8 cellular contexts compared by ENCODE assay signal in the genomic region with DNA sequence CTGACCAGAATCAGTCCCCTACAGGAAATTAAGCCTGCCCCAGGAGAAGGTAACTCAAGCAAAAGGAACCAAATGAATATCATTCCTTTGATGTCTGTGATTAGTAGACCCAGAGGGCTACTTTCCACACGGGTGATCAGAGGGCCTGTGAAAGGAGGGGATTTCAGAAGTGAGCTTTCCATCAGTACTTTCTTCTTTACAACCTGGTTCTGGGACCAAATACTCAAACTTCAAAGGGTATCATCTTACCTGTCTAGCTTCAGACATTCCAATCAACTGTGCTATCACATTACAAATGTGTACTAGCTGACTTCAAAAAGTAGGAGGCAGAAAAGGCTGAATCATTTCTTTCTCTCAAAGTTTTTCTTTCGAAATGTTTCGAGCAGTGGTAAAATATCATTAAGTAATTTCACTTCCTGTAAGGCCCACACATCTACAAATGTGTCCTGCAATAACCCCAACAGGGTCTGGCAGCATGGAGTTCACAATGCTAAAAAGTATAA. TPM values are rescaled to one million over a fixed set of nuclear protein-coding genes. Genes with fewer than 3 reads are reported as not detected.
DNase-seq lines count a peak whose midpoint lies in the region; ATAC-seq, FAIRE-seq and TF ChIP-seq lines count a peak whose summit lies in the region.

No MANE protein-coding gene starts in this region.

- WGBS in A549 (ENCODE audit: missing lambda C conversion rate) = 61% methylated on average over 3 of the region's 3 CpGs
- 32 to 47% methylated on average over 3 of the region's 3 CpGs for WGBS in lower leg skin, 2 donors
- no CpG with 5 or more reads among the region's 3 CpGs for WGBS in neuronal stem cell (ENCODE audit: extremely low coverage in 2 of 2, insufficient read length in 2 of 2, insufficient replicate concordance in 1 of 2), 2 donors

- CTCF ChIA-PET in A549 (lab: Yijun Ruan, JAX) = interaction anchor here (0.8 to 9.1 kb wide), 6 partner anchors 9 to 182 kb away, joined by 3 to 147 read pairs (median 5); no protein-coding TSS in a partner anchor

- no peak overlapping the region for H3K4ac ChIP-seq in neuronal stem cell (ENCODE audit: low read length)

- no peak overlapping the region for H3K4me3 ChIP-seq in A549
- no peak overlapping the region for H3K4me3 ChIP-seq in lower leg skin (ENCODE audit: low read depth, poor library complexity, severe bottlenecking)
- no peak overlapping the region for H3K4me3 ChIP-seq in neuronal stem cell (ENCODE audit: low read length in 2 of 2)

- H3K9ac ChIP-seq in neuronal stem cell (ENCODE audit: low read depth, low read length, poor library complexity) = no peak overlapping the region

- H2AK5ac ChIP-seq in neuronal stem cell (ENCODE audit: low read depth, low read length) = no peak overlapping the region

- no peak overlapping the region for H3K14ac ChIP-seq in neuronal stem cell (ENCODE audit: low read length)

- H3K4me2 ChIP-seq in A549 (peak overlapping the region; percentile 44; the same call in 2 of the 3 replicates), neuronal stem cell (ENCODE audit: insufficient read depth, low read length, poor library complexity, severe bottlenecking) (no peak overlapping the region)

- ATAC-seq in A549 = no peak
- peak; percentile 50 for ATAC-seq in GM18870 (IDR thresholded peaks at IDR 0.05; ENCODE audit: unreplicated experiment)
- peak; percentile 67 for ATAC-seq in HG03095 (IDR thresholded peaks at IDR 0.05; ENCODE audit: unreplicated experiment)

- H4K8ac ChIP-seq in neuronal stem cell (ENCODE audit: low read depth, low read length) = no peak overlapping the region

- H2AFZ ChIP-seq in neuronal stem cell (ENCODE audit: low read length) = no peak overlapping the region

- no peaks in the 10 kb centered on the region for H3K9me3 ChIP-seq in A549
- H3K9me3 ChIP-seq in neuronal stem cell (replicated peaks in 1 of 2; ENCODE audit: control insufficient read depth in 2 of 2, insufficient read depth in 1 of 2, low read depth in 1 of 2, low read length in 2 of 2) = no peaks in the 10 kb centered on the region

- no peak overlapping the region for H2BK12ac ChIP-seq in neuronal stem cell (ENCODE audit: low read length)

- H3K27ac ChIP-seq in A549 (peak overlapping the region; percentile 17 to 80; a peak in 4 of 6 replicates), neuronal stem cell (replicated peaks; ENCODE audit: low read length) (no peak overlapping the region)

- H3K4me1 ChIP-seq in A549 = peaks cover 23% of the 10 kb centered on the region
- no peaks in the 10 kb centered on the region for H3K4me1 ChIP-seq in neuronal stem cell (ENCODE audit: control insufficient read depth in 2 of 2, insufficient read depth in 1 of 2, low read depth in 1 of 2, low read length in 2 of 2)

- intact Hi-C loops in lower leg skin (cut with DNase I; ENCODE audit: low total_unique reads) = no loop called here

- no peak overlapping the region for H3K23ac ChIP-seq in neuronal stem cell (ENCODE audit: low read depth, low read length, poor library complexity)

- H2BK120ac ChIP-seq in neuronal stem cell (ENCODE audit: low read depth, low read length) = no peak overlapping the region

- TF ChIP-seq EP300 in A549 (IDR thresholded peaks at IDR 0.05) = peak in 1 of 2 experiments; percentile 34; a peak in 1 of 5 replicates

- H3K27me3 ChIP-seq in neuronal stem cell (ENCODE audit: control insufficient read depth in 3 of 3, insufficient read depth in 3 of 3, low read depth in 1 of 3, low read length in 3 of 3) = no peaks in the 10 kb centered on the region

- TF ChIP-seq POLR2A in A549 (IDR thresholded peaks at IDR 0.05; ENCODE audit: low read length) = no peak
- TF ChIP-seq POLR2A in lower leg skin (IDR thresholded peaks at IDR 0.05) = no peak

- POLR2A ChIA-PET in A549 (lab: Yijun Ruan, JAX) = no interaction called here

- H3K79me1 ChIP-seq in neuronal stem cell (ENCODE audit: low read depth, low read length) = no peaks in the 10 kb centered on the region

- no peak overlapping the region for H3K18ac ChIP-seq in neuronal stem cell (ENCODE audit: low read length)

- H4K91ac ChIP-seq in neuronal stem cell (ENCODE audit: low read depth, low read length, poor library complexity) = no peak overlapping the region

- no peak for FAIRE-seq in A549 (lab: Jason Lieb, UNC)

- DNase-seq in A549 (ENCODE audit: low read depth in 1 of 2, low spot score in 1 of 2) = peak in 1 of 2 experiments; percentile 7
- peak; percentile 88 for DNase-seq in SW480 (ENCODE audit: low spot score)
- DNase-seq in iris pigment epithelial cell (ENCODE audit: low read depth) = peak; percentile 73
- DNase-seq in lower leg skin (ENCODE audit: low spot score in 2 of 2) = no peak
- DNase-seq in neuronal stem cell (ENCODE audit: low spot score) = no peak
- DNase-seq in superior temporal gyrus (ENCODE audit: extremely low spot score) = no peak

- H2BK15ac ChIP-seq in neuronal stem cell (ENCODE audit: low read length) = no peak overlapping the region

- no peak for TF ChIP-seq RAD21 in A549 (conservative IDR thresholded peaks at IDR 0.05 in 1 of 2, IDR thresholded peaks at IDR 0.05 in 1 of 2)

- H3K36me3 ChIP-seq in neuronal stem cell (replicated peaks in 1 of 2; ENCODE audit: control insufficient read depth in 2 of 2, insufficient read depth in 2 of 2, low read length in 2 of 2) = no peaks in the 10 kb centered on the region

- no peak overlapping the region for H2BK5ac ChIP-seq in neuronal stem cell (ENCODE audit: low read length)

- TF ChIP-seq CTCF in A549 (IDR thresholded peaks at IDR 0.05) = no peak
- no peak for TF ChIP-seq CTCF in lower leg skin (IDR thresholded peaks at IDR 0.05)

TF ChIP-seq in A549, 52 proteins besides CTCF, POLR2A, EP300 and RAD21:
- TF ChIP-seq E2F6 (IDR thresholded peaks at IDR 0.05; ENCODE audit: borderline replicate concordance, low read depth) (no peak), JUN (IDR thresholded peaks at IDR 0.05) (0 out of 5 replicates have a peak, but pooled peaks of 1 of the 2 experiments have one; percentile 14)

RNA-seq across cellular contexts. Expression of gene ACSL4, which starts 23.9 kb away (rescaled TPM):
- polyA plus RNA-seq in A549 (2011; rRNA removed) (20.8 and 31.6 TPM in 2 replicates), A549 (2017; fragmentation: RNase III; extraction: RNeasy Plus Mini Kit Qiagen cat#74134 plus additional on column Dnase treatment) (26.8 to 36.8 TPM (median 35.8 TPM) in 3 replicates)
- polyA plus RNA-seq in A549 (2012; cell fraction: cytosol; rRNA removed) = 5.6 and 6.9 TPM in 2 replicates
- 4.0 and 7.7 TPM in 2 replicates for polyA plus RNA-seq in A549 (2012; cell fraction: nucleus; rRNA removed)
- 34.8 and 45.0 TPM in 2 replicates for polyA minus RNA-seq in A549 (2011; rRNA and poly(A)+ RNA removed)
- total RNA-seq in lower leg skin = 10 to 100 TPM; 25.5 to 53.5 (median 47.0) TPM
- 47.1 TPM for polyA plus RNA-seq in neuronal stem cell (2013, experiment 1 of 2)
- 49.3 TPM for polyA plus RNA-seq in neuronal stem cell (2013, experiment 2 of 2)

Comparison
In these comparisons a context has a peak if more than half of its experiments do, and no peak if none do; other contexts are left out.
1. ATAC-seq: peak in GM18870 (single experiment) and HG03095 (single experiment); none in A549 (0 of 2).
2. DNase-seq: peak in SW480 (single experiment) and iris pigment epithelial cell (single experiment); none in lower leg skin (0 of 2), neuronal stem cell (single experiment) and superior temporal gyrus (single experiment).